Comparison of ENCODE assay signal across 1 cellular context in genomic region chr17:57034807-57035754, GRCh38.
TF ChIP-seq lines count a peak whose summit lies in the region.

No MANE protein-coding gene starts in this region.

TF ChIP-seq in HepG2, 621 proteins besides CTCF, POLR2A, EP300 and RAD21:
- TF ChIP-seq ZNF383 (CRISPR knock-in tag; IDR thresholded peaks at IDR 0.05; ENCODE audit: borderline replicate concordance), result no peak
- TF ChIP-seq ZNF780A (CRISPR knock-in tag; IDR thresholded peaks at IDR 0.05), result no peak
- TF ChIP-seq, protein P1, sequence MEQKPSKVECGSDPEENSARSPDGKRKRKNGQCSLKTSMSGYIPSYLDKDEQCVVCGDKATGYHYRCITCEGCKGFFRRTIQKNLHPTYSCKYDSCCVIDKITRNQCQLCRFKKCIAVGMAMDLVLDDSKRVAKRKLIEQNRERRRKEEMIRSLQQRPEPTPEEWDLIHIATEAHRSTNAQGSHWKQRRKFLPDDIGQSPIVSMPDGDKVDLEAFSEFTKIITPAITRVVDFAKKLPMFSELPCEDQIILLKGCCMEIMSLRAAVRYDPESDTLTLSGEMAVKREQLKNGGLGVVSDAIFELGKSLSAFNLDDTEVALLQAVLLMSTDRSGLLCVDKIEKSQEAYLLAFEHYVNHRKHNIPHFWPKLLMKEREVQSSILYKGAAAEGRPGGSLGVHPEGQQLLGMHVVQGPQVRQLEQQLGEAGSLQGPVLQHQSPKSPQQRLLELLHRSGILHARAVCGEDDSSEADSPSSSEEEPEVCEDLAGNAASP (CRISPR knock-in tag; IDR thresholded peaks at IDR 0.05; ENCODE audit: borderline replicate concordance), result no peak
- no peak for TF ChIP-seq ZNF33A (CRISPR knock-in tag; IDR thresholded peaks at IDR 0.05; ENCODE audit: borderline replicate concordance)
- TF ChIP-seq SPEN (CRISPR knock-in tag; IDR thresholded peaks at IDR 0.05; ENCODE audit: low read depth), result no peak
- TF ChIP-seq ZKSCAN1 (IDR thresholded peaks at IDR 0.05; ENCODE audit: low read length), result no peak
- no peak for TF ChIP-seq NFE2 (CRISPR knock-in tag; IDR thresholded peaks at IDR 0.05)
- TF ChIP-seq MLLT10 (CRISPR knock-in tag; IDR thresholded peaks at IDR 0.05), result no peak
- TF ChIP-seq FLYWCH1 (CRISPR knock-in tag; IDR thresholded peaks at IDR 0.05), result no peak
- TF ChIP-seq ZFP1 (CRISPR knock-in tag; IDR thresholded peaks at IDR 0.05), result no peak
- no peak for TF ChIP-seq TSC22D2 (CRISPR knock-in tag; IDR thresholded peaks at IDR 0.05; ENCODE audit: borderline replicate concordance)
- no peak for TF ChIP-seq ZNF207 (IDR thresholded peaks at IDR 0.05; ENCODE audit: borderline replicate concordance)
- TF ChIP-seq NCOA5 (CRISPR knock-in tag; IDR thresholded peaks at IDR 0.05), result no peak
- TF ChIP-seq PHF8 (CRISPR knock-in tag; IDR thresholded peaks at IDR 0.05), result no peak
- no peak for TF ChIP-seq ZNF10 (CRISPR knock-in tag; IDR thresholded peaks at IDR 0.05; ENCODE audit: borderline replicate concordance, low read depth)
